ENCODE assay signal across 13 cellular contexts in genomic region chr2:130169163-130169562, GRCh38. TPM values are rescaled to one million over a fixed set of nuclear protein-coding genes. Genes with fewer than 3 reads are reported as not detected.
DNase-seq lines count a peak whose midpoint lies in the region; ATAC-seq and TF ChIP-seq lines count a peak whose summit lies in the region.
"Not testable (repeated sequence)": the region's sequence is repeated elsewhere in the genome, so short reads cannot be mapped to it uniquely, and the experiment has no call there.
"Had no signal": no experiment of that assay in that cellular context is flagged by ENCODE, and none has a peak within 500 bp of the region (broad histone marks: within the 10 kb centered on the region; RNA-seq: fewer than 3 reads in every experiment).

No MANE protein-coding gene starts in this region.

- not testable (repeated sequence) for TF ChIP-seq CTCF in endothelial cell (IDR thresholded peaks at IDR 0.05; ENCODE audit: unreplicated experiment)

- H3K36me3 Mint-ChIP-seq in T-helper 1 cell treated with Interleukin-12 subunit alpha and Interleukin-12 subunit beta and Interleukin-4 antibody, amounts not matched to agents 30 μg/mL and 1 μg/mL, for 36 hours (ENCODE audit: low read depth), result peaks cover 29% of the 10 kb centered on the region
- H3K36me3 Mint-ChIP-seq in activated CD4-positive, alpha-beta T cell treated with anti-CD3 and anti-CD28 coated beads, Interleukin-2, amount 10 ng/mL, durations not matched to agents 7 days and 5 days (ENCODE audit: low read depth), result peaks cover 45% of the 10 kb centered on the region
- peaks cover 34% of the 10 kb centered on the region for H3K36me3 Mint-ChIP-seq in activated T-helper 1 cell treated with anti-CD3 and anti-CD28 coated beads, Interleukin-12 subunit alpha, Interleukin-12 subunit beta, Interleukin-2, Interleukin-4 antibody, amounts not matched to agents 30 ng/mL and 10 ng/mL and 1 ng/mL, durations not matched to agents 14 hours and 24 hours and 36 hours (ENCODE audit: low read depth)
- peaks cover 45% of the 10 kb centered on the region for H3K36me3 Mint-ChIP-seq in activated naive CD8-positive, alpha-beta T cell treated with anti-CD3 and anti-CD28 coated beads, Interleukin-2, amount 50 U/mL, for 24 hours (ENCODE audit: low read depth)
- H3K36me3 Mint-ChIP-seq in endothelial cell (ENCODE audit: low read depth, unreplicated experiment), result peaks cover 33% of the 10 kb centered on the region
- H3K36me3 Mint-ChIP-seq in naive thymus-derived CD4-positive, alpha-beta T cell, result peaks cover 5 to 36% (median 14%) of the 10 kb centered on the region in 5 donors

- H3K27ac Mint-ChIP-seq in T-helper 1 cell treated with Interleukin-12 subunit alpha and Interleukin-12 subunit beta and Interleukin-4 antibody, amounts not matched to agents 30 μg/mL and 1 μg/mL, for 36 hours, result peak overlapping the region; percentile 73
- peak overlapping the region; percentile 54 for H3K27ac Mint-ChIP-seq in activated CD4-positive, alpha-beta T cell treated with anti-CD3 and anti-CD28 coated beads, Interleukin-2, amount 10 ng/mL, durations not matched to agents 7 days and 5 days
- peak overlapping the region; percentile 77 for H3K27ac Mint-ChIP-seq in activated T-helper 1 cell treated with anti-CD3 and anti-CD28 coated beads, Interleukin-12 subunit alpha, Interleukin-12 subunit beta, Interleukin-2, Interleukin-4 antibody, amounts not matched to agents 30 ng/mL and 10 ng/mL and 1 ng/mL, durations not matched to agents 14 hours and 24 hours and 36 hours
- H3K27ac Mint-ChIP-seq in activated naive CD8-positive, alpha-beta T cell treated with anti-CD3 and anti-CD28 coated beads, Interleukin-2, amount 50 U/mL, for 24 hours; endothelial cell (ENCODE audit: unreplicated experiment): not testable (repeated sequence)
- H3K27ac Mint-ChIP-seq in naive thymus-derived CD4-positive, alpha-beta T cell, result peak overlapping the region in 1 of 9 donors; percentile 80

- not testable (repeated sequence) for H3K4me3 ChIP-seq in naive thymus-derived CD4-positive, alpha-beta T cell (ENCODE audit: low read length)

- peaks cover 12% of the 10 kb centered on the region for H3K4me1 Mint-ChIP-seq in T-helper 1 cell treated with Interleukin-12 subunit alpha and Interleukin-12 subunit beta and Interleukin-4 antibody, amounts not matched to agents 30 μg/mL and 1 μg/mL, for 36 hours (ENCODE audit: low read depth)
- peaks cover 16% of the 10 kb centered on the region for H3K4me1 Mint-ChIP-seq in activated CD4-positive, alpha-beta T cell treated with anti-CD3 and anti-CD28 coated beads, Interleukin-2, amount 10 ng/mL, durations not matched to agents 7 days and 5 days
- peaks cover 15% of the 10 kb centered on the region for H3K4me1 Mint-ChIP-seq in activated T-helper 1 cell treated with anti-CD3 and anti-CD28 coated beads, Interleukin-12 subunit alpha, Interleukin-12 subunit beta, Interleukin-2, Interleukin-4 antibody, amounts not matched to agents 30 ng/mL and 10 ng/mL and 1 ng/mL, durations not matched to agents 14 hours and 24 hours and 36 hours (ENCODE audit: low read depth)
- not testable (repeated sequence) for H3K4me1 Mint-ChIP-seq in activated naive CD8-positive, alpha-beta T cell treated with anti-CD3 and anti-CD28 coated beads, Interleukin-2, amount 50 U/mL, for 24 hours; endothelial cell (ENCODE audit: unreplicated experiment)
- H3K4me1 Mint-ChIP-seq in naive thymus-derived CD4-positive, alpha-beta T cell, result peaks cover 0 to 21% (median 0%) of the 10 kb centered on the region in 7 donors

- not testable (repeated sequence) for H3K9me3 ChIP-seq in naive thymus-derived CD4-positive, alpha-beta T cell (ENCODE audit: control insufficient read depth in 2 of 3, low read length in 3 of 3)

- not testable (repeated sequence) for H3K4me1 ChIP-seq in naive thymus-derived CD4-positive, alpha-beta T cell (ENCODE audit: control insufficient read depth in 2 of 2, insufficient read depth in 2 of 2, low read length in 2 of 2)

- peak; percentile 79 for ATAC-seq in activated naive CD8-positive, alpha-beta T cell treated with anti-CD3 and anti-CD28 coated beads, Interleukin-2, amount 50 U/mL, for 24 hours
- peak; percentile 36 for ATAC-seq in naive thymus-derived CD4-positive, alpha-beta T cell

- intact Hi-C loops in activated T-helper 1 cell treated with anti-CD3 and anti-CD28 coated beads, Interleukin-12 subunit alpha, Interleukin-12 subunit beta, Interleukin-2, Interleukin-4 antibody, amounts not matched to agents 30 ng/mL and 10 ng/mL and 1 ng/mL, durations not matched to agents 14 hours and 24 hours and 36 hours (cut with micrococcal nuclease); naive thymus-derived CD4-positive, alpha-beta T cell (cut with micrococcal nuclease): not testable (repeated sequence)

- CTCF ChIA-PET in activated CD4-positive, alpha-beta T cell treated with anti-CD3 and anti-CD28 coated beads, Interleukin-2, amount 10 ng/mL, durations not matched to agents 7 days and 5 days (lab: Charles Lee), result interaction anchor here (5.5 kb wide), 1 partner anchor 12 kb away, joined by 27 read pairs; the partner anchor contains the start of genes MZT2B and SMPD4
- CTCF ChIA-PET in naive thymus-derived CD4-positive, alpha-beta T cell (lab: Charles Lee), result not testable (repeated sequence)

- H3K27me3 ChIP-seq in naive thymus-derived CD4-positive, alpha-beta T cell (ENCODE audit: control insufficient read depth in 2 of 2, insufficient read depth in 2 of 2, low read length in 2 of 2), result not testable (repeated sequence)

- H3K27ac ChIP-seq in naive thymus-derived CD4-positive, alpha-beta T cell (ENCODE audit: low read depth, low read length), result not testable (repeated sequence)

- H3K27me3 Mint-ChIP-seq in T-helper 1 cell treated with Interleukin-12 subunit alpha and Interleukin-12 subunit beta and Interleukin-4 antibody, amounts not matched to agents 30 μg/mL and 1 μg/mL, for 36 hours (ENCODE audit: low read depth); activated CD4-positive, alpha-beta T cell treated with anti-CD3 and anti-CD28 coated beads, Interleukin-2, amount 10 ng/mL, durations not matched to agents 7 days and 5 days; activated T-helper 1 cell treated with anti-CD3 and anti-CD28 coated beads, Interleukin-12 subunit alpha, Interleukin-12 subunit beta, Interleukin-2, Interleukin-4 antibody, amounts not matched to agents 30 ng/mL and 10 ng/mL and 1 ng/mL, durations not matched to agents 14 hours and 24 hours and 36 hours (ENCODE audit: insufficient read depth); activated naive CD8-positive, alpha-beta T cell treated with anti-CD3 and anti-CD28 coated beads, Interleukin-2, amount 50 U/mL, for 24 hours; endothelial cell (ENCODE audit: unreplicated experiment); naive thymus-derived CD4-positive, alpha-beta T cell: not testable (repeated sequence)

- H3K9me3 Mint-ChIP-seq in T-helper 1 cell treated with Interleukin-12 subunit alpha and Interleukin-12 subunit beta and Interleukin-4 antibody, amounts not matched to agents 30 μg/mL and 1 μg/mL, for 36 hours; activated CD4-positive, alpha-beta T cell treated with anti-CD3 and anti-CD28 coated beads, Interleukin-2, amount 10 ng/mL, durations not matched to agents 7 days and 5 days; activated T-helper 1 cell treated with anti-CD3 and anti-CD28 coated beads, Interleukin-12 subunit alpha, Interleukin-12 subunit beta, Interleukin-2, Interleukin-4 antibody, amounts not matched to agents 30 ng/mL and 10 ng/mL and 1 ng/mL, durations not matched to agents 14 hours and 24 hours and 36 hours; activated naive CD8-positive, alpha-beta T cell treated with anti-CD3 and anti-CD28 coated beads, Interleukin-2, amount 50 U/mL, for 24 hours; endothelial cell (ENCODE audit: unreplicated experiment); naive thymus-derived CD4-positive, alpha-beta T cell: not testable (repeated sequence)

- DNase-seq in activated CD4-positive, alpha-beta T cell treated with anti-CD3 and anti-CD28 coated beads, Interleukin-2, amount 10 ng/mL, durations not matched to agents 7 days and 5 days; activated T-helper 1 cell treated with anti-CD3 and anti-CD28 coated beads, Interleukin-12 subunit alpha, Interleukin-12 subunit beta, Interleukin-2, Interleukin-4 antibody, amounts not matched to agents 30 ng/mL and 10 ng/mL and 1 ng/mL, durations not matched to agents 14 hours and 24 hours and 36 hours (ENCODE audit: low spot score); activated naive CD8-positive, alpha-beta T cell treated with anti-CD3 and anti-CD28 coated beads, Interleukin-2, amount 50 U/mL, for 24 hours; endothelial cell (ENCODE audit: low spot score); naive thymus-derived CD4-positive, alpha-beta T cell: not testable (repeated sequence)

- H3K4me3 Mint-ChIP-seq in T-helper 1 cell treated with Interleukin-12 subunit alpha and Interleukin-12 subunit beta and Interleukin-4 antibody, amounts not matched to agents 30 μg/mL and 1 μg/mL, for 36 hours, result peak overlapping the region; percentile 35
- not testable (repeated sequence) for H3K4me3 Mint-ChIP-seq in activated CD4-positive, alpha-beta T cell treated with anti-CD3 and anti-CD28 coated beads, Interleukin-2, amount 10 ng/mL, durations not matched to agents 7 days and 5 days; activated T-helper 1 cell treated with anti-CD3 and anti-CD28 coated beads, Interleukin-12 subunit alpha, Interleukin-12 subunit beta, Interleukin-2, Interleukin-4 antibody, amounts not matched to agents 30 ng/mL and 10 ng/mL and 1 ng/mL, durations not matched to agents 14 hours and 24 hours and 36 hours; activated naive CD8-positive, alpha-beta T cell treated with anti-CD3 and anti-CD28 coated beads, Interleukin-2, amount 50 U/mL, for 24 hours
- peak overlapping the region; percentile 49 for H3K4me3 Mint-ChIP-seq in endothelial cell (ENCODE audit: unreplicated experiment)
- peak overlapping the region in 1 of 10 donors; percentile 65 for H3K4me3 Mint-ChIP-seq in naive thymus-derived CD4-positive, alpha-beta T cell

- peaks cover 0 to 68% (median 5%) of the 10 kb centered on the region in 3 experiments for H3K36me3 ChIP-seq in naive thymus-derived CD4-positive, alpha-beta T cell (ENCODE audit: control insufficient read depth in 2 of 3, insufficient read depth in 3 of 3, low read length in 3 of 3)

- POLR2A ChIA-PET in activated CD4-positive, alpha-beta T cell treated with anti-CD3 and anti-CD28 coated beads, Interleukin-2, amount 10 ng/mL, durations not matched to agents 7 days and 5 days (lab: Charles Lee); naive thymus-derived CD4-positive, alpha-beta T cell (lab: Charles Lee): not testable (repeated sequence)

RNA-seq across cellular contexts. Expression of gene SMPD4, which starts 12.2 kb away (rescaled TPM):
- 10 to 100 TPM; 70.9 to 71.3 TPM for total RNA-seq in activated CD4-positive, alpha-beta T cell treated with anti-CD3 and anti-CD28 coated beads, Interleukin-2, amount 10 ng/mL, durations not matched to agents 7 days and 5 days
- total RNA-seq in activated T-helper 1 cell treated with anti-CD3 and anti-CD28 coated beads, Interleukin-12 subunit alpha, Interleukin-12 subunit beta, Interleukin-2, Interleukin-4 antibody, amounts not matched to agents 30 ng/mL and 10 ng/mL and 1 ng/mL, durations not matched to agents 14 hours and 24 hours and 36 hours, result 92.3 and 99.0 TPM in 2 replicates
- total RNA-seq in endothelial cell (ENCODE audit: unreplicated experiment), result 65.6 TPM
- 10 to 100 TPM; 52.5 to 82.9 (median 59.8) TPM for total RNA-seq in naive thymus-derived CD4-positive, alpha-beta T cell
- polyA plus RNA-seq in naive thymus-derived CD4-positive, alpha-beta T cell, result 10 to 100 TPM; 37.0 to 53.5 TPM

RNA-seq across cellular contexts. Expression of gene MZT2B, which starts 12.9 kb away (rescaled TPM):
- total RNA-seq in activated CD4-positive, alpha-beta T cell treated with anti-CD3 and anti-CD28 coated beads, Interleukin-2, amount 10 ng/mL, durations not matched to agents 7 days and 5 days, result 100 to 1,000 TPM; 387 to 417 TPM
- 289 and 294 TPM in 2 replicates for total RNA-seq in activated T-helper 1 cell treated with anti-CD3 and anti-CD28 coated beads, Interleukin-12 subunit alpha, Interleukin-12 subunit beta, Interleukin-2, Interleukin-4 antibody, amounts not matched to agents 30 ng/mL and 10 ng/mL and 1 ng/mL, durations not matched to agents 14 hours and 24 hours and 36 hours
- total RNA-seq in endothelial cell (ENCODE audit: unreplicated experiment), result 152 TPM
- 100 to 1,000 TPM; 180 to 323 (median 227) TPM for total RNA-seq in naive thymus-derived CD4-positive, alpha-beta T cell
- polyA plus RNA-seq in naive thymus-derived CD4-positive, alpha-beta T cell, result 100 to 1,000 TPM; 206 to 233 TPM

RNA-seq across cellular contexts. Expression of gene CCDC74B, which starts 24.3 kb away (rescaled TPM):
- 1 to 10 TPM; 1.1 to 1.7 TPM for total RNA-seq in activated CD4-positive, alpha-beta T cell treated with anti-CD3 and anti-CD28 coated beads, Interleukin-2, amount 10 ng/mL, durations not matched to agents 7 days and 5 days
- 0.52 and 1.8 TPM in 2 replicates for total RNA-seq in activated T-helper 1 cell treated with anti-CD3 and anti-CD28 coated beads, Interleukin-12 subunit alpha, Interleukin-12 subunit beta, Interleukin-2, Interleukin-4 antibody, amounts not matched to agents 30 ng/mL and 10 ng/mL and 1 ng/mL, durations not matched to agents 14 hours and 24 hours and 36 hours
- total RNA-seq in endothelial cell (ENCODE audit: unreplicated experiment), result 20.4 TPM
- 1 to 10 TPM in 1 of 5 experiments, under 1 TPM in 2, not detected in 2; 0.16 to 1.6 (median 0.73) TPM for total RNA-seq in naive thymus-derived CD4-positive, alpha-beta T cell
- polyA plus RNA-seq in naive thymus-derived CD4-positive, alpha-beta T cell, result not detected
- total RNA-seq: MCF 10A had no signal
- polyA plus RNA-seq: CD4-positive, alpha-beta memory T cell had no signal

RNA-seq across cellular contexts. Expression of gene TUBA3E, which starts 29.1 kb away (rescaled TPM):
- not detected for total RNA-seq in activated CD4-positive, alpha-beta T cell treated with anti-CD3 and anti-CD28 coated beads, Interleukin-2, amount 10 ng/mL, durations not matched to agents 7 days and 5 days
- not detected in 2 replicates for total RNA-seq in activated T-helper 1 cell treated with anti-CD3 and anti-CD28 coated beads, Interleukin-12 subunit alpha, Interleukin-12 subunit beta, Interleukin-2, Interleukin-4 antibody, amounts not matched to agents 30 ng/mL and 10 ng/mL and 1 ng/mL, durations not matched to agents 14 hours and 24 hours and 36 hours
- total RNA-seq in endothelial cell (ENCODE audit: unreplicated experiment), result not detected
- total RNA-seq in naive thymus-derived CD4-positive, alpha-beta T cell, result not detected
- not detected for polyA plus RNA-seq in naive thymus-derived CD4-positive, alpha-beta T cell
- total RNA-seq: A673; CD4-positive, alpha-beta memory T cell; HFFc6; MCF 10A; OCI-LY7; Peyer's patch had no signal
- polyA plus RNA-seq: CD4-positive, alpha-beta memory T cell had no signal

RNA-seq across cellular contexts. Expression of gene POTEF, which starts 40.1 kb away (rescaled TPM):
- total RNA-seq in activated CD4-positive, alpha-beta T cell treated with anti-CD3 and anti-CD28 coated beads, Interleukin-2, amount 10 ng/mL, durations not matched to agents 7 days and 5 days, result not detected
- total RNA-seq in activated T-helper 1 cell treated with anti-CD3 and anti-CD28 coated beads, Interleukin-12 subunit alpha, Interleukin-12 subunit beta, Interleukin-2, Interleukin-4 antibody, amounts not matched to agents 30 ng/mL and 10 ng/mL and 1 ng/mL, durations not matched to agents 14 hours and 24 hours and 36 hours, result not detected in 2 replicates
- 1.1 TPM for total RNA-seq in endothelial cell (ENCODE audit: unreplicated experiment)
- total RNA-seq in naive thymus-derived CD4-positive, alpha-beta T cell, result not detected
- polyA plus RNA-seq in naive thymus-derived CD4-positive, alpha-beta T cell, result under 1 TPM in 1 of 2 donors, not detected in 1; 0.06 TPM
- total RNA-seq: A673; CD4-positive, alpha-beta memory T cell; HFFc6; LHCN-M2; MCF 10A; OCI-LY7 had no signal
